ENCODE assay signal across 8 cellular contexts in the genomic region with DNA sequence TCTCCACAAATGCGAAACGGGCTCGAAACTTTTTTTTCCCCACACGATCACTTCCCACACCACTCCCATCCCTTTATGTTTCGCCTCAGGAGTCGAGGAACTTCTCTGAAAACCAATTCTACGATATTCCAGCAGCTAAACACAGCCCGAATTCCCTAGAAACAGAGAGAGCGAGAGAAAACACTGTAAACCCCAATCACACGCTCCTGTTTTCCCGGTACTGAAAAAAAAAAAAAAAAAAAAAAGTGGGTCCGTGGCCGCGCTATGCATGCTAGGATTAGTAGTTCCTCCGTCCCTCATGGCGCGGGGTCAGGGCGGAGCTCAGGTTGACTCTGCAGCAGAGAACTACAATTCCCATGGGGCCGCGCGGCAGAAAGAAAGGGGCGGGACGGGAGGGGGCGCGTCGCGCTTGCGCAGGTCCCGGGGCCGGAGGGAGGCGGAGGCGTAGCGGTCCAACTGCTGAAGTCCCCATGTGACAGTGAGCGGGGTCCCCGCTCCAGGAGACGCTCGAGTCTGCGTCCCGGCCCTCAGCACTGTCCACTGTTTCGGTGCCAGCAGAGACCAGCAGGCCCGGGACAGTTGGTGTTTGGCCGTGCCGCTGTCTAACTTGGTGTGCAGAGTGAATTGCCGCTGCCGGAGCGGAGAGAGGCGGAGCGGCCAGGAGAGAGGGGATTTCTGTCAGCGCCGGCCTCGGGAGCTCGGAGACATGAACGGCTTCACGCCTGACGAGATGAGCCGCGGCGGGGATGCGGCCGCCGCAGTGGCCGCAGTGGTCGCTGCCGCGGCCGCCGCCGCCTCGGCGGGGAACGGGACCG. TPM values are rescaled to one million over a fixed set of nuclear protein-coding genes. Genes with fewer than 3 reads are reported as not detected.
DNase-seq lines count a peak whose midpoint lies in the region; ATAC-seq, FAIRE-seq and TF ChIP-seq lines count a peak whose summit lies in the region.

A gene with protein sequence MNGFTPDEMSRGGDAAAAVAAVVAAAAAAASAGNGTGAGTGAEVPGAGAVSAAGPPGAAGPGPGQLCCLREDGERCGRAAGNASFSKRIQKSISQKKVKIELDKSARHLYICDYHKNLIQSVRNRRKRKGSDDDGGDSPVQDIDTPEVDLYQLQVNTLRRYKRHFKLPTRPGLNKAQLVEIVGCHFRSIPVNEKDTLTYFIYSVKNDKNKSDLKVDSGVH (plus strand): TSS at position 478 of the 815 bp plus-strand sequence. CDS start 229 bp downstream, at position 707.

- H3K27me3 Mint-ChIP-seq in CD14-positive monocyte (ENCODE audit: low read depth in 3 of 3) = peaks cover 0 to 1% (median 0%) of the 10 kb centered on the region in 3 donors

- peak within 1 kb of the TSS; percentile 100 for H3K4me3 Mint-ChIP-seq in CD14-positive monocyte

- peaks cover 17% of the 10 kb centered on the region for H3K4me1 ChIP-seq in HepG2 (ENCODE audit: insufficient read depth, low read length)

- DNase-seq in CD14-positive monocyte (ENCODE audit: low spot score) = peak; percentile 97
- peak; percentile 97 for DNase-seq in NCI-H82 (lab: John Stamatoyannopoulos, UW)
- peak; percentile 96 for DNase-seq in activated CD4-positive, alpha-beta T cell treated with anti-CD3 and anti-CD28 coated beads, Interleukin-2, amount 50 U/mL, for 48 hours
- peak; percentile 96 to 99 for DNase-seq in dermis microvascular lymphatic vessel endothelial cell (ENCODE audit: low read depth in 2 of 2)
- DNase-seq in HepG2 (ENCODE audit: low spot score) = peak; percentile 95
- peak; percentile 97 for DNase-seq in stimulated activated CD4-positive, alpha-beta T cell treated with anti-CD3 and anti-CD28 coated beads, Interleukin-4, amount 100 ng/mL, for 1 hour

- intact Hi-C loops in CD14-positive monocyte (cut with micrococcal nuclease) = loop anchor here (1.0 to 2.0 kb wide), 3 partner anchors 36 to 44 kb away; partner anchors contain the start of gene HMGB2 (in 2 of the 2)
- intact Hi-C loops in HepG2 (cut with micrococcal nuclease; ENCODE audit: unreplicated experiment) = loop anchor here (1.0 kb wide), 1 partner anchor 36 kb away; the partner anchor contains the start of gene HMGB2

- H3K4me1 Mint-ChIP-seq in CD14-positive monocyte = peaks cover 30% of the 10 kb centered on the region

- peak within 1 kb of the TSS; percentile 87 for H3K9ac ChIP-seq in HepG2 (ENCODE audit: insufficient read depth, low read depth, low read length)

- in situ Hi-C loops in HepG2 (cut with HindIII; ENCODE audit: extremely low pct_ligation_motif_present, low pct_unique_long_range_greater_than_20kb) = loop anchor here (5.0 kb wide), 1 partner anchor 38 kb away; the partner anchor contains the start of gene HMGB2

- peaks cover 0 to 2% (median 0%) of the 10 kb centered on the region in 7 donors for H3K9me3 Mint-ChIP-seq in CD14-positive monocyte

- peaks cover 2 to 6% of the 10 kb centered on the region in 2 donors for H3K36me3 Mint-ChIP-seq in CD14-positive monocyte

- H3K79me2 ChIP-seq in HepG2 (ENCODE audit: insufficient read depth, low read length) = peaks cover 28% of the 10 kb centered on the region

- CTCF ChIA-PET in HepG2 (lab: Yijun Ruan, JAX; ENCODE audit: low intra/inter-chr PET ratio, low total read pairs) = no interaction called here

- peak within 1 kb of the TSS; percentile 93 to 98 (median 97) for H3K27ac Mint-ChIP-seq in CD14-positive monocyte

- 4% methylated on average over 24 of the region's 72 CpGs for WGBS in HepG2 (ENCODE audit: low lambda C conversion rate)

- H3K36me3 ChIP-seq in HepG2 (replicated peaks in 1 of 2; ENCODE audit: control insufficient read depth in 1 of 2, insufficient read depth in 2 of 2, low read length in 2 of 2) = peaks cover 0 to 2% of the 10 kb centered on the region in 2 experiments; a peak in 3 of 5 replicates

- TF ChIP-seq RAD21 in HepG2 (CRISPR knock-in tag; IDR thresholded peaks at IDR 0.05) = no peak

- TF ChIP-seq CTCF in CD14-positive monocyte (IDR thresholded peaks at IDR 0.05) (no peak), HepG2 (CRISPR knock-in tag; IDR thresholded peaks at IDR 0.05) (no peak)

- peak within 1 kb of the TSS; percentile 97 for H3K4me2 ChIP-seq in HepG2 (ENCODE audit: low read depth, low read length)

- H3K9me3 ChIP-seq in HepG2 (ENCODE audit: low read length) = no peaks in the 10 kb centered on the region

- POLR2A ChIA-PET in HepG2 (lab: Yijun Ruan, JAX) = interaction anchor here (0.7 to 6.1 kb wide), 5 partner anchors 10 to 119 kb away, joined by 3 to 109 read pairs (median 3); partner anchors contain the start of gene HMGB2

- ATAC-seq in GM19397 (IDR thresholded peaks at IDR 0.05; ENCODE audit: unreplicated experiment) = peak; percentile 70
- peak; percentile 69 for ATAC-seq in HG03571 (IDR thresholded peaks at IDR 0.05; ENCODE audit: unreplicated experiment)
- peak; percentile 89 for ATAC-seq in HepG2

- no peak for TF ChIP-seq EP300 in HepG2 (IDR thresholded peaks at IDR 0.05; ENCODE audit: low read depth in 2 of 2, low read length in 2 of 2)
- TF ChIP-seq EP300 in HepG2 (CRISPR knock-in tag; IDR thresholded peaks at IDR 0.05; ENCODE audit: borderline replicate concordance) = no peak

- peak within 1 kb of the TSS; percentile 91 to 94 (median 92) for H3K4me3 ChIP-seq in HepG2 (replicated peaks in 1 of 3; ENCODE audit: insufficient read depth in 1 of 3, low read depth in 2 of 3, low read length in 3 of 3)

- TF ChIP-seq POLR2A in HepG2 (IDR thresholded peaks at IDR 0.05; ENCODE audit: insufficient read depth in 1 of 2, low read depth in 2 of 2, low read length in 2 of 2) = peak; percentile 94 to 99

- BruUV-seq in HepG2 (replicated peaks; lab: Mats Ljungman, UMichigan) = no TSS peak

- peak within 1 kb of the TSS; percentile 91 for H3K27ac ChIP-seq in HepG2 (ENCODE audit: extremely low read length, insufficient read depth, low read length)

- peak; percentile 80 for FAIRE-seq in HepG2 (lab: Jason Lieb, UNC)

- peak within 1 kb of the TSS; percentile 92 for H2AFZ ChIP-seq in HepG2 (ENCODE audit: low read length)

- H4K20me1 ChIP-seq in HepG2 (ENCODE audit: insufficient read depth, low read length) = no peaks in the 10 kb centered on the region

- no peaks in the 10 kb centered on the region; a peak in 1 of 5 replicates for H3K27me3 ChIP-seq in HepG2 (ENCODE audit: control insufficient read depth in 1 of 2, insufficient read depth in 2 of 2, low read length in 2 of 2)

TF ChIP-seq in HepG2, 621 proteins besides CTCF, POLR2A, EP300 and RAD21 (continues in another document):
- no peak for TF ChIP-seq CBX2 (IDR thresholded peaks at IDR 0.05; ENCODE audit: low read depth, low read length)
- no peak for TF ChIP-seq CBX2 (CRISPR knock-in tag; IDR thresholded peaks at IDR 0.05; ENCODE audit: low read depth)
- peak in 1 of 2 experiments; percentile 79; a peak in 1 of 4 replicates for TF ChIP-seq KLF16 (CRISPR knock-in tag; IDR thresholded peaks at IDR 0.05)
- TF ChIP-seq ZNF256 (CRISPR knock-in tag; conservative IDR thresholded peaks at IDR 0.05) = no peak
- TF ChIP-seq, protein P1, sequence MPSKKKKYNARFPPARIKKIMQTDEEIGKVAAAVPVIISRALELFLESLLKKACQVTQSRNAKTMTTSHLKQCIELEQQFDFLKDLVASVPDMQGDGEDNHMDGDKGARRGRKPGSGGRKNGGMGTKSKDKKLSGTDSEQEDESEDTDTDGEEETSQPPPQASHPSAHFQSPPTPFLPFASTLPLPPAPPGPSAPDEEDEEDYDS (CRISPR knock-in tag; IDR thresholded peaks at IDR 0.05) = peak; percentile 64
- peak; percentile 43; the same call in 1 of the 2 replicates for TF ChIP-seq ZNF441 (CRISPR knock-in tag; IDR thresholded peaks at IDR 0.05; ENCODE audit: borderline replicate concordance)
- TF ChIP-seq, protein P2, sequence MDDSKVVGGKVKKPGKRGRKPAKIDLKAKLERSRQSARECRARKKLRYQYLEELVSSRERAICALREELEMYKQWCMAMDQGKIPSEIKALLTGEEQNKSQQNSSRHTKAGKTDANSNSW (CRISPR knock-in tag; IDR thresholded peaks at IDR 0.05; ENCODE audit: borderline replicate concordance) = no peak
- peak; percentile 76; the same call in 1 of the 2 replicates for TF ChIP-seq ZNF343 (CRISPR knock-in tag; IDR thresholded peaks at IDR 0.05)
- no peak for TF ChIP-seq NONO (IDR thresholded peaks at IDR 0.05)
- peak; percentile 60 for TF ChIP-seq NONO (CRISPR knock-in tag; conservative IDR thresholded peaks at IDR 0.05)
- TF ChIP-seq MTF1 (CRISPR knock-in tag; IDR thresholded peaks at IDR 0.05) = no peak
- TF ChIP-seq ZNF772 (CRISPR knock-in tag; IDR thresholded peaks at IDR 0.05) = peak; percentile 71; the same call in 1 of the 2 replicates
- no peak for TF ChIP-seq ZNF879 (CRISPR knock-in tag; IDR thresholded peaks at IDR 0.05)
- no peak for TF ChIP-seq CBX1 (IDR thresholded peaks at IDR 0.05; ENCODE audit: low read depth)
- TF ChIP-seq ZNF160 (CRISPR knock-in tag; IDR thresholded peaks at IDR 0.05) = peak; percentile 65; the same call in 1 of the 2 replicates
- no peak for TF ChIP-seq HMGA1 (CRISPR knock-in tag; conservative IDR thresholded peaks at IDR 0.05)

RNA-seq across cellular contexts. Expression of the gene that starts here (rescaled TPM):
- polyA plus RNA-seq in CD14-positive monocyte (10 to 100 TPM; 16.5 to 32.2 TPM), HepG2 (2011; rRNA removed) (10.6 and 14.2 TPM in 2 replicates)
- total RNA-seq in dermis microvascular lymphatic vessel endothelial cell (12.8 and 20.9 TPM in 2 replicates), HepG2 (2016; rRNA removed; fragmentation: Illumina TruSeq; extraction: Trizol) (22.3 and 25.1 TPM in 2 replicates)
- total RNA-seq in HepG2 (2016; cell fraction: cytosol; rRNA removed; fragmentation: Illumina TruSeq; extraction: Trizol; ENCODE audit: low read depth) = 3.7 and 4.7 TPM in 2 replicates
- 22.4 and 24.1 TPM in 2 replicates for total RNA-seq in HepG2 (2016; cell fraction: insoluble cytoplasmic fraction; rRNA removed; fragmentation: Illumina TruSeq; extraction: Trizol)
- total RNA-seq in HepG2 (2016; cell fraction: membrane; rRNA removed; fragmentation: Illumina TruSeq; extraction: Trizol) = 6.0 and 6.5 TPM in 2 replicates
- total RNA-seq in HepG2 (2016; cell fraction: nucleus; rRNA removed; fragmentation: Illumina TruSeq; extraction: Trizol) = 8.7 and 9.9 TPM in 2 replicates
- polyA plus RNA-seq in HepG2 (2011; cell fraction: cytosol; rRNA removed) = 6.1 and 7.3 TPM in 2 replicates
- 4.0 and 4.4 TPM in 2 replicates for polyA plus RNA-seq in HepG2 (2011; cell fraction: nucleus; rRNA removed)
- 10.5 and 12.0 TPM in 2 replicates for polyA plus RNA-seq in HepG2 (2012)
- 3.1 and 3.3 TPM in 2 replicates for polyA plus RNA-seq in HepG2 (2016; cell fraction: cytosol; fragmentation: Illumina TruSeq; extraction: Trizol; ENCODE audit: low read depth)
- polyA plus RNA-seq in HepG2 (2016; cell fraction: insoluble cytoplasmic fraction; fragmentation: Illumina TruSeq; extraction: Trizol; ENCODE audit: low read depth) = 22.3 and 23.3 TPM in 2 replicates
- polyA plus RNA-seq in HepG2 (2016; cell fraction: membrane; fragmentation: Illumina TruSeq; extraction: Trizol; ENCODE audit: low read depth) = 3.2 and 4.0 TPM in 2 replicates
- 11.9 and 13.6 TPM in 2 replicates for polyA plus RNA-seq in HepG2 (2016; cell fraction: nucleus; fragmentation: Illumina TruSeq; extraction: Trizol; ENCODE audit: insufficient read depth, low read depth)
- 3.3 and 6.9 TPM in 2 replicates for polyA minus RNA-seq in HepG2 (2011; rRNA and poly(A)+ RNA removed; ENCODE audit: low replicate concordance)
- polyA minus RNA-seq in HepG2 (2011; cell fraction: cytosol; rRNA and poly(A)+ RNA removed) = 5.6 and 6.4 TPM in 2 replicates
- polyA minus RNA-seq in HepG2 (2011; cell fraction: nucleus; rRNA and poly(A)+ RNA removed) = 8.6 and 8.8 TPM in 2 replicates

Comparison
In these comparisons a context has a peak if more than half of its experiments do, and no peak if none do; other contexts are left out.
1. Peak in every context shown above with its lines: DNase-seq, ATAC-seq, H3K4me3 ChIP-seq and H3K27ac ChIP-seq.